Comparison of ENCODE assay signal across 7 cellular contexts in genomic region chr7:128653197-128653596, GRCh38. TPM values are rescaled to one million over a fixed set of nuclear protein-coding genes. Genes with fewer than 3 reads are reported as not detected.
DNase-seq lines count a peak whose midpoint lies in the region; ATAC-seq, FAIRE-seq and TF ChIP-seq lines count a peak whose summit lies in the region.
"Not testable (repeated sequence)": the region's sequence is repeated elsewhere in the genome, so short reads cannot be mapped to it uniquely, and the experiment has no call there.
"Had no signal": no experiment of that assay in that cellular context is flagged by ENCODE, and none has a peak within 500 bp of the region (broad histone marks: within the 10 kb centered on the region; RNA-seq: fewer than 3 reads in every experiment).

No MANE protein-coding gene starts in this region.

- 0 out of 6 replicates have a peak, but pooled peaks of 1 of the 3 experiments have one; percentile 7 for TF ChIP-seq CTCF in K562 (IDR thresholded peaks at IDR 0.05 in 2 of 3, conservative IDR thresholded peaks at IDR 0.05 in 1 of 3; ENCODE audit: insufficient read depth in 2 of 3, low read depth in 1 of 3, low read length in 3 of 3)
- TF ChIP-seq CTCF in fibroblast of mammary gland (conservative IDR thresholded peaks at IDR 0.05; ENCODE audit: control insufficient read depth, insufficient read depth, low read depth, low read length); nephron progenitor cell (IDR thresholded peaks at IDR 0.05): not testable (repeated sequence)

- H3K36me3 Mint-ChIP-seq in nephron progenitor cell (ENCODE audit: low read depth), result not testable (repeated sequence)
- H3K36me3 Mint-ChIP-seq in stimulated activated memory B cell treated with anti-CD40 and anti-IgM and Interleukin-4, amounts not matched to agents 10 μg/mL and 1 μg/mL and 100 μg/mL, for 72 hours, result peaks cover 21% of the 10 kb centered on the region

- intact Hi-C loops in K562 (cut with micrococcal nuclease), result not testable (repeated sequence)

- H2AFZ ChIP-seq in K562 (ENCODE audit: low read depth, low read length), result not testable (repeated sequence)

- not testable (repeated sequence) for H3K79me2 ChIP-seq in K562 (ENCODE audit: control insufficient read depth, insufficient read depth, low read length)

- BruUV-seq in K562 (replicated peaks; lab: Mats Ljungman, UMichigan), result not testable (repeated sequence)

- not testable (repeated sequence) for H3K27ac Mint-ChIP-seq in nephron progenitor cell
- H3K27ac Mint-ChIP-seq in stimulated activated memory B cell treated with anti-CD40 and anti-IgM and Interleukin-4, amounts not matched to agents 10 μg/mL and 1 μg/mL and 100 μg/mL, for 72 hours, result peak overlapping the region; percentile 37

- not testable (repeated sequence) for TF ChIP-seq EP300 in K562 (IDR thresholded peaks at IDR 0.05; ENCODE audit: low read length)

- H3K36me3 ChIP-seq in H7 (replicated peaks; ENCODE audit: control insufficient read depth, insufficient read depth, low read length); K562 (ENCODE audit: control insufficient read depth, insufficient read depth, low read length): not testable (repeated sequence)

- not testable (repeated sequence) for H4K20me1 ChIP-seq in K562 (replicated peaks; ENCODE audit: control insufficient read depth, insufficient read depth, low read length)

- POLR2A ChIA-PET in K562 (lab: Yijun Ruan, JAX), result interaction anchor here (0.6 kb wide), 1 partner anchor 19 kb away, joined by 3 read pairs; no protein-coding TSS in a partner anchor

- H3K4me2 ChIP-seq in K562 (ENCODE audit: insufficient read depth, low read length), result not testable (repeated sequence)

- not testable (repeated sequence) for H3K4me3 Mint-ChIP-seq in nephron progenitor cell; stimulated activated memory B cell treated with anti-CD40 and anti-IgM and Interleukin-4, amounts not matched to agents 10 μg/mL and 1 μg/mL and 100 μg/mL, for 72 hours

- not testable (repeated sequence) for TF ChIP-seq POLR2A in K562 (conservative IDR thresholded peaks at IDR 0.05)

- ATAC-seq in K562; stimulated activated memory B cell treated with anti-CD40 and anti-IgM and Interleukin-4, amounts not matched to agents 10 μg/mL and 1 μg/mL and 100 μg/mL, for 72 hours: not testable (repeated sequence)

- H3K9ac ChIP-seq in K562 (ENCODE audit: insufficient read depth in 1 of 2, low read depth in 2 of 2, low read length in 2 of 2), result not testable (repeated sequence)

- not testable (repeated sequence) for H3K9me1 ChIP-seq in K562 (ENCODE audit: control insufficient read depth, insufficient read depth, low read length)

- not testable (repeated sequence) for H3K9me3 Mint-ChIP-seq in nephron progenitor cell; stimulated activated memory B cell treated with anti-CD40 and anti-IgM and Interleukin-4, amounts not matched to agents 10 μg/mL and 1 μg/mL and 100 μg/mL, for 72 hours

- H3K27me3 Mint-ChIP-seq in nephron progenitor cell (ENCODE audit: low read depth, poor library complexity); stimulated activated memory B cell treated with anti-CD40 and anti-IgM and Interleukin-4, amounts not matched to agents 10 μg/mL and 1 μg/mL and 100 μg/mL, for 72 hours: not testable (repeated sequence)

- H3K4me1 Mint-ChIP-seq in nephron progenitor cell; stimulated activated memory B cell treated with anti-CD40 and anti-IgM and Interleukin-4, amounts not matched to agents 10 μg/mL and 1 μg/mL and 100 μg/mL, for 72 hours: not testable (repeated sequence)

- WGBS in K562 (ENCODE audit: insufficient coverage, low coverage, missing lambda C conversion rate), result 93% methylated on average over 14 of the region's 16 CpGs

- H3K4me3 ChIP-seq in H7 (ENCODE audit: insufficient read depth, low read depth, low read length); K562; fibroblast of mammary gland (ENCODE audit: control insufficient read depth, low read depth, low read length): not testable (repeated sequence)

- CTCF ChIA-PET in K562 (lab: Yijun Ruan, JAX; ENCODE audit: low intra/inter-chr PET ratio), result interaction anchor here (1.2 kb wide), 1 partner anchor 227 kb away, joined by 3 read pairs; no protein-coding TSS in a partner anchor

- H3K27ac ChIP-seq in K562 (ENCODE audit: extremely low read depth, low read depth, low read length), result not testable (repeated sequence)

- not testable (repeated sequence) for H3K9me3 ChIP-seq in K562 (replicated peaks; ENCODE audit: control insufficient read depth, insufficient read depth, low read depth, low read length)

- DNase-seq in H7, result peak; percentile 5
- DNase-seq in K562 (ENCODE audit: extremely low read depth in 1 of 4, low spot score in 3 of 4), result peak in 1 of 4 experiments; percentile 4
- peak; percentile 32 for DNase-seq in fibroblast of mammary gland (ENCODE audit: low read depth)
- DNase-seq in left kidney (ENCODE audit: low read depth, low spot score), result peak; percentile 18
- DNase-seq in nephron progenitor cell, result peak; percentile 8

- FAIRE-seq in K562 (lab: Jason Lieb, UNC), result not testable (repeated sequence)

- not testable (repeated sequence) for H3K27me3 ChIP-seq in H7 (ENCODE audit: control insufficient read depth, insufficient read depth, low read length); K562 (ENCODE audit: control insufficient read depth in 2 of 2, insufficient read depth in 2 of 2, low read length in 2 of 2)

- not testable (repeated sequence) for TF ChIP-seq RAD21 in K562 (CRISPR knock-in tag; conservative IDR thresholded peaks at IDR 0.05 in 1 of 2, IDR thresholded peaks at IDR 0.05 in 1 of 2)

- not testable (repeated sequence) for H3K4me1 ChIP-seq in K562 (replicated peaks in 1 of 2; ENCODE audit: control insufficient read depth in 2 of 2, insufficient read depth in 2 of 2, low read length in 2 of 2)

- in situ Hi-C loops in K562 (cut with MboI), result not testable (repeated sequence)

TF ChIP-seq in K562, 482 proteins besides CTCF, POLR2A, EP300 and RAD21:
- TF ChIP-seq ZBTB33 (CRISPR knock-in tag; IDR thresholded peaks at IDR 0.05), result peak; percentile 53; the same call in 1 of the 2 replicates

RNA-seq across cellular contexts. Expression of gene GARIN1A, which starts 18.9 kb away (rescaled TPM):
- not detected in 2 replicates for total RNA-seq in H7 (2014; rRNA removed; shearing (Covaris generic))
- 0.12 and 0.33 TPM in 2 replicates for total RNA-seq in K562 (2011; cell fraction: chromatin; rRNA removed; ENCODE audit: low replicate concordance)
- under 0.01 and 0.13 TPM in 2 replicates for total RNA-seq in K562 (2011; cell fraction: nucleolus; rRNA removed)
- 0.15 TPM in 2 replicates for total RNA-seq in K562 (2011; cell fraction: nucleoplasm; rRNA removed)
- total RNA-seq in K562 (2014; rRNA removed) (not detected in 2 replicates), K562 (2014; rRNA removed; fragmentation: Illumina TruSeq; extraction: Trizol) (0.04 and 0.16 TPM in 2 replicates), K562 (2015; rRNA removed; fragmentation: Illumina TruSeq; extraction: Trizol) (0.04 and 0.07 TPM in 2 replicates), K562 (2021) (0.25 TPM in 1 of 2 replicates, not detected in the other)
- polyA plus RNA-seq in K562 (2011; rRNA removed) (0.04 TPM in 1 of 2 replicates, not detected in the other), K562 (2014; fragmentation: Illumina TruSeq; extraction: Trizol) (not detected in 2 replicates), K562 (2014; fragmentation: Nextera tagmentation; extraction: Ambion mirVana) (under 1 TPM; 0.01 TPM), K562 (2014; rRNA removed) (0.41 TPM in 1 of 2 replicates, not detected in the other)
- polyA plus RNA-seq in K562 (2011; cell fraction: cytosol; rRNA removed), result under 0.01 TPM in 1 of 2 replicates, not detected in the other
- 0.06 TPM in 2 replicates for polyA plus RNA-seq in K562 (2011; cell fraction: nucleus; rRNA removed)
- polyA plus RNA-seq in K562 (2012), result 0.04 and 0.39 TPM in 2 replicates
- polyA minus RNA-seq in K562 (2011; rRNA and poly(A)+ RNA removed), result not detected in 2 replicates
- not detected in 2 replicates for polyA minus RNA-seq in K562 (2011; cell fraction: cytosol; rRNA and poly(A)+ RNA removed)
- polyA minus RNA-seq in K562 (2011; cell fraction: nucleus; rRNA and poly(A)+ RNA removed), result not detected in 2 replicates
- total RNA-seq: A172 had no signal
